ENCODE assay signal across 1 cellular context in the genomic region with DNA sequence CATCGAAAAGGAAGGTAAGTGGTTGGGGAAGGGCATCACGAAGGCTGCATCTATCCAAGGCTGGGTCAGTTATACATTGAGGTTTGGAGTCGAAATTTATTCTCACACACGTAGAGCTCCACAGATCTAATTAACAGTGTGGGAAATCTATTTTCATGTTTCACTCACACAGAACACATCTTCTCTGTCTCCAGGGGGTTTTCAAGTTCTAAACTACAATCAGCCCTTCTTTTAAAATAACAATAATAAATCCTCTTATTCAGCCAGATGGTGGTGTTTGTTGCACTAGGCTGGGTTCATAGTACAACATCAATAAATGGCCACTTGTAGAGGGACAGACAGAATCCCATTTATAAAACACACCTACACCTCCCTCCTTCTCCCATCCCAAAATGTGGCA.
TF ChIP-seq lines count a peak whose summit lies in the region.

No MANE protein-coding gene starts in this region.

TF ChIP-seq in SK-N-SH, 30 proteins besides CTCF, POLR2A, EP300 and RAD21 (continued from another document):
- no peak for TF ChIP-seq USF2 (IDR thresholded peaks at IDR 0.05; ENCODE audit: borderline replicate concordance, low read depth, low read length)
- no peak for TF ChIP-seq MXI1 (IDR thresholded peaks at IDR 0.05; ENCODE audit: low read depth, low read length)
- no peak for TF ChIP-seq PBX3 (IDR thresholded peaks at IDR 0.05)
- no peak for TF ChIP-seq JUND (IDR thresholded peaks at IDR 0.05)
